Comparison of ENCODE assay signal across 14 cellular contexts in the genomic region with DNA sequence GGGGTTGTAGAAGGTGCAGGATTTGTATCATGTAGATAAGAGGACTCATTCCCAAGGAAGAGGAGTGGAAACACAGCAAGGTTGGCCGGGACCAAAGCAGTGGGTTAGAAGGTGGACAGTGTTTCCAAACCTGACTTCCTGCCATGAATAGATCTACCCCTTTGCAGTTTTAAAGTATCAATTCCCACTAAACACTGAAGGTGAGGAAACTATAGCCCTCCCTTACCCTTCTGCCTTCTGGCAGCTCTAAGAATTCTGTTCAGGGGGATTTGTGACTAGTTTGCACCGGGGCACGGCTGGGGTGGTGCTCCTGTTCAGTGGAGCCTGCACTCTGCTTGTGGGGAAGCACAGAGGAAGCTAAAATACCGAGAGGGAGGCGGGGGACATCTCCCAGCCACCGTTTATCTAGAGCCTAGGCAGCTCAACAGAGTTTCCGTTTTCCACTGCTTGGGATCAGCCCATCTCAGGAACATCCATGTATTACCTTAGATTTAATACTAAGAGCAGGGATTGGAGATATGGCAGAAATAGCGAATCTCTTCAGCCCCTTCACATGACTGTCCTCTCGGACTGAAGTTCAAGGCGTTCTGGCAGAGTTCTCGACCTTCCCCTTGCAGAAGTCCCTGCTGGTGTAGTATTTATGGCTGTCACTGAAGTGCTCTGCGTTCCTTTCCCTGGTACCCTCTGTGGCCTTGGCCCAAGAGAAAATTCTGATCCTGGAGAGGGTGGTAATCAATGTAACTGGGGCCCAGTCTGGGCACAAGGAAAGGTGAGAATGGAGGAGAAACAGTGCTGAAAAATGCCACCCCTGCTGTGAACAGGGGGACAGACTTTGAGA. TPM values are rescaled to one million over a fixed set of nuclear protein-coding genes. Genes with fewer than 3 reads are reported as not detected.
A peak's percentile ranks its signal among the peaks of the same experiment; 100 is the strongest.
DNase-seq lines count a peak whose midpoint lies in the region; TF ChIP-seq lines count a peak whose summit lies in the region.
"Had no signal": no experiment of that assay in that cellular context is flagged by ENCODE, and none has a peak within 500 bp of the region (broad histone marks: within the 10 kb centered on the region; RNA-seq: fewer than 3 reads in every experiment).

No MANE protein-coding gene starts in this region.

- H3K36me3 Mint-ChIP-seq in HFFc6 (ENCODE audit: low read depth): peaks cover 5% of the 10 kb centered on the region; the same call in 1 of the 2 replicates
- no peaks in the 10 kb centered on the region for H3K36me3 Mint-ChIP-seq in activated CD4-positive, alpha-beta memory T cell treated with anti-CD3 and anti-CD28 coated beads, Interleukin-2, amount 10 ng/mL, durations not matched to agents 7 days and 5 days (ENCODE audit: low read depth)
- H3K36me3 Mint-ChIP-seq: stimulated activated effector memory CD8-positive, alpha-beta T cell treated with anti-CD3 and anti-CD28 coated beads, Interleukin-12 subunit alpha, Interleukin-12 subunit beta, amount 100 ng/mL, for 72 hours had no signal

- DNase-seq in HFFc6: no peak
- no peak for DNase-seq in NT2/D1 (ENCODE audit: low read depth, low spot score)
- no peak for DNase-seq in sigmoid colon
- DNase-seq in activated CD4-positive, alpha-beta memory T cell treated with anti-CD3 and anti-CD28 coated beads, Interleukin-2, amount 10 ng/mL, durations not matched to agents 7 days and 5 days: no peak
- DNase-seq in anterior cingulate cortex (lab: John Stamatoyannopoulos, UW): no peak
- DNase-seq in SIG-M5 (lab: John Stamatoyannopoulos, UW): no peak
- DNase-seq: activated CD8-positive, alpha-beta T cell treated with anti-CD3 and anti-CD28 coated beads for 36 hours; activated effector memory CD4-positive, alpha-beta T cell treated with Interleukin-2 at 50 U/mL for 16 hours; C1 segment of cervical spinal cord; hypothalamus; uterus had no signal

- no peaks in the 10 kb centered on the region for H3K4me1 ChIP-seq in NT2/D1 (ENCODE audit: insufficient read depth, insufficient read length)
- peaks cover 64% of the 10 kb centered on the region for H3K4me1 ChIP-seq in iPS-18a (ENCODE audit: control insufficient read depth, low read depth, low read length)
- peaks cover 0 to 21% (median 14%) of the 10 kb centered on the region in 4 donors for H3K4me1 ChIP-seq in sigmoid colon
- H3K4me1 ChIP-seq: uterus had no signal

- peak overlapping the region; percentile 98; the same call in 1 of the 2 replicates for H3K4me3 Mint-ChIP-seq in HFFc6
- no peak overlapping the region for H3K4me3 Mint-ChIP-seq in activated CD4-positive, alpha-beta memory T cell treated with anti-CD3 and anti-CD28 coated beads, Interleukin-2, amount 10 ng/mL, durations not matched to agents 7 days and 5 days
- H3K4me3 Mint-ChIP-seq: activated CD8-positive, alpha-beta T cell treated with anti-CD3 and anti-CD28 coated beads for 36 hours; stimulated activated effector memory CD8-positive, alpha-beta T cell treated with anti-CD3 and anti-CD28 coated beads, Interleukin-12 subunit alpha, Interleukin-12 subunit beta, amount 100 ng/mL, for 72 hours had no signal

- CTCF ChIA-PET in activated CD4-positive, alpha-beta memory T cell treated with anti-CD3 and anti-CD28 coated beads, Interleukin-2, amount 10 ng/mL, durations not matched to agents 7 days and 5 days (lab: Charles Lee): no interaction called here

- no peak for TF ChIP-seq POLR2A in sigmoid colon (IDR thresholded peaks at IDR 0.05)

- H3K9me3 Mint-ChIP-seq in HFFc6: no peaks in the 10 kb centered on the region
- H3K9me3 Mint-ChIP-seq in activated CD4-positive, alpha-beta memory T cell treated with anti-CD3 and anti-CD28 coated beads, Interleukin-2, amount 10 ng/mL, durations not matched to agents 7 days and 5 days: no peaks in the 10 kb centered on the region
- H3K9me3 Mint-ChIP-seq: activated CD8-positive, alpha-beta T cell treated with anti-CD3 and anti-CD28 coated beads for 36 hours had no signal

- peak overlapping the region; percentile 11 for H3K4me3 ChIP-seq in NT2/D1 (ENCODE audit: insufficient read length, low read depth)
- H3K4me3 ChIP-seq in iPS-18a (ENCODE audit: low read length): peak overlapping the region; percentile 40
- H3K4me3 ChIP-seq in sigmoid colon: peak overlapping the region in 3 of 4 donors; percentile 35 to 44 (median 39)
- H3K4me3 ChIP-seq: uterus had no signal

- peaks cover 59% of the 10 kb centered on the region for H3K4me1 Mint-ChIP-seq in HFFc6 (ENCODE audit: low read depth)
- peaks cover 1% of the 10 kb centered on the region for H3K4me1 Mint-ChIP-seq in activated CD4-positive, alpha-beta memory T cell treated with anti-CD3 and anti-CD28 coated beads, Interleukin-2, amount 10 ng/mL, durations not matched to agents 7 days and 5 days
- H3K4me1 Mint-ChIP-seq: stimulated activated effector memory CD8-positive, alpha-beta T cell treated with anti-CD3 and anti-CD28 coated beads, Interleukin-12 subunit alpha, Interleukin-12 subunit beta, amount 100 ng/mL, for 72 hours had no signal

- H3K27me3 ChIP-seq in NT2/D1 (ENCODE audit: insufficient read depth, insufficient read length) (peaks cover 97% of the 10 kb centered on the region), iPS-18a (ENCODE audit: control insufficient read depth, insufficient read depth, low read length) (peaks cover 100% of the 10 kb centered on the region), sigmoid colon (peaks cover 0 to 80% (median 8%) of the 10 kb centered on the region in 3 donors)

- TF ChIP-seq CTCF in HFFc6 (IDR thresholded peaks at IDR 0.05) (no peak), sigmoid colon (IDR thresholded peaks at IDR 0.05) (no peak)

- peak overlapping the region; percentile 90; the same call in 1 of the 2 replicates for H3K27ac Mint-ChIP-seq in HFFc6
- no peak overlapping the region for H3K27ac Mint-ChIP-seq in activated CD4-positive, alpha-beta memory T cell treated with anti-CD3 and anti-CD28 coated beads, Interleukin-2, amount 10 ng/mL, durations not matched to agents 7 days and 5 days
- H3K27ac Mint-ChIP-seq: activated CD8-positive, alpha-beta T cell treated with anti-CD3 and anti-CD28 coated beads for 36 hours; stimulated activated effector memory CD8-positive, alpha-beta T cell treated with anti-CD3 and anti-CD28 coated beads, Interleukin-12 subunit alpha, Interleukin-12 subunit beta, amount 100 ng/mL, for 72 hours had no signal

- H3K9ac ChIP-seq in NT2/D1 (ENCODE audit: insufficient read length, low read depth): peak overlapping the region; percentile 8
- H3K9ac ChIP-seq in iPS-18a (ENCODE audit: low read length): no peak overlapping the region

- POLR2A ChIA-PET in activated CD4-positive, alpha-beta memory T cell treated with anti-CD3 and anti-CD28 coated beads, Interleukin-2, amount 10 ng/mL, durations not matched to agents 7 days and 5 days (lab: Charles Lee): no interaction called here

- H3K9me3 ChIP-seq in NT2/D1 (ENCODE audit: insufficient read depth, low read length): no peaks in the 10 kb centered on the region
- no peaks in the 10 kb centered on the region for H3K9me3 ChIP-seq in iPS-18a (ENCODE audit: control insufficient read depth, low read depth, low read length)
- H3K9me3 ChIP-seq in sigmoid colon: no peaks in the 10 kb centered on the region
- H3K9me3 ChIP-seq: uterus had no signal

- H3K27ac ChIP-seq in iPS-18a (ENCODE audit: low read length): no peak overlapping the region
- H3K27ac ChIP-seq in sigmoid colon: peak overlapping the region in 2 of 4 donors; percentile 83 to 86
- H3K27ac ChIP-seq: uterus had no signal

- WGBS in sigmoid colon, 2 donors: 17 to 23% methylated on average over 12 of the region's 12 CpGs

- H3K27me3 Mint-ChIP-seq in HFFc6 (ENCODE audit: insufficient read depth): peaks cover 8% of the 10 kb centered on the region
- H3K27me3 Mint-ChIP-seq in activated CD4-positive, alpha-beta memory T cell treated with anti-CD3 and anti-CD28 coated beads, Interleukin-2, amount 10 ng/mL, durations not matched to agents 7 days and 5 days: peaks cover 65% of the 10 kb centered on the region

- H3K36me3 ChIP-seq in NT2/D1 (ENCODE audit: insufficient read depth, insufficient read length, low read length) (no peaks in the 10 kb centered on the region), iPS-18a (ENCODE audit: control insufficient read depth, low read depth, low read length) (no peaks in the 10 kb centered on the region), sigmoid colon (no peaks in the 10 kb centered on the region)
- H3K36me3 ChIP-seq: uterus had no signal

- intact Hi-C loops in sigmoid colon (cut with DNase I): loop anchor here (10.0 kb wide), 1 partner anchor 424 kb away; no protein-coding TSS in a partner anchor

- no peak for TF ChIP-seq EP300 in sigmoid colon (IDR thresholded peaks at IDR 0.05)

RNA-seq across cellular contexts. Expression of gene ISL1, which starts 5.5 kb away (rescaled TPM):
- total RNA-seq in HFFc6 (2021; fragmentation: NEBNext Ultra II Directional; extraction: Animal tissue kit (Norgen Biotek cat#: 25700)): 1 to 10 TPM in 2 of 6 experiments, under 1 TPM in 4; 0.48 to 4.1 (median 0.67) TPM
- 1 to 10 TPM in 3 of 4 donors, under 1 TPM in 1; 0.81 to 1.2 (median 1.1) TPM for total RNA-seq in sigmoid colon
- polyA plus RNA-seq in sigmoid colon: 1 to 10 TPM in 1 of 3 donors, under 1 TPM in 2; 0.46 to 1.2 (median 0.48) TPM
- not detected for total RNA-seq in activated CD4-positive, alpha-beta memory T cell treated with anti-CD3 and anti-CD28 coated beads, Interleukin-2, amount 10 ng/mL, durations not matched to agents 7 days and 5 days
- total RNA-seq: activated CD8-positive, alpha-beta T cell treated with anti-CD3 and anti-CD28 coated beads for 36 hours; dermis microvascular lymphatic vessel endothelial cell had no signal
